ENCODE assay signal across 9 cellular contexts in genomic region chr7:69651101-69651590, GRCh38. TPM values are rescaled to one million over a fixed set of nuclear protein-coding genes. Genes with fewer than 3 reads are reported as not detected.
DNase-seq lines count a peak whose midpoint lies in the region; ATAC-seq and TF ChIP-seq lines count a peak whose summit lies in the region.
"Had no signal": no experiment of that assay in that cellular context is flagged by ENCODE, and none has a peak within 500 bp of the region (broad histone marks: within the 10 kb centered on the region; RNA-seq: fewer than 3 reads in every experiment).

No MANE protein-coding gene starts in this region.

- intact Hi-C loops in right cardiac atrium (cut with DNase I) (no loop called here), cardiac septum (cut with DNase I) (no loop called here), vagina (cut with DNase I) (no loop called here)

- no peaks in the 10 kb centered on the region for H3K9me3 Mint-ChIP-seq in stimulated activated naive B cell treated with anti-CD40 and anti-IgM and Interleukin-4, amounts not matched to agents 10 μg/mL and 1 μg/mL and 100 μg/mL, for 72 hours

- peak; percentile 83 to 87 for ATAC-seq in right cardiac atrium
- ATAC-seq in HG02571 (IDR thresholded peaks at IDR 0.05; ENCODE audit: unreplicated experiment) = peak; percentile 76
- peak; percentile 80 for ATAC-seq in HG03460 (IDR thresholded peaks at IDR 0.05; ENCODE audit: unreplicated experiment)
- peak; percentile 89 to 92 for ATAC-seq in stimulated activated naive B cell treated with anti-CD40 and anti-IgM and Interleukin-4, amounts not matched to agents 10 μg/mL and 1 μg/mL and 100 μg/mL, for 72 hours (replicated peaks)

- H3K4me3 Mint-ChIP-seq in stimulated activated naive B cell treated with anti-CD40 and anti-IgM and Interleukin-4, amounts not matched to agents 10 μg/mL and 1 μg/mL and 100 μg/mL, for 72 hours = no peak overlapping the region

- no peaks in the 10 kb centered on the region for H3K27me3 Mint-ChIP-seq in stimulated activated naive B cell treated with anti-CD40 and anti-IgM and Interleukin-4, amounts not matched to agents 10 μg/mL and 1 μg/mL and 100 μg/mL, for 72 hours

- peaks cover 23 to 63% of the 10 kb centered on the region in 2 donors for H3K4me1 Mint-ChIP-seq in stimulated activated naive B cell treated with anti-CD40 and anti-IgM and Interleukin-4, amounts not matched to agents 10 μg/mL and 1 μg/mL and 100 μg/mL, for 72 hours

- no peaks in the 10 kb centered on the region for H3K36me3 Mint-ChIP-seq in stimulated activated naive B cell treated with anti-CD40 and anti-IgM and Interleukin-4, amounts not matched to agents 10 μg/mL and 1 μg/mL and 100 μg/mL, for 72 hours

- TF ChIP-seq POLR2A in vagina (IDR thresholded peaks at IDR 0.05) = no peak

- DNase-seq in right cardiac atrium (peak in 1 of 3 donors; percentile 64), cardiac septum (ENCODE audit: low spot score) (no peak), Kasumi-1 (lab: John Stamatoyannopoulos, UW) (no peak), vagina (ENCODE audit: extremely low spot score in 2 of 2) (no peak), cortex of kidney (lab: John Stamatoyannopoulos, UW) (no peak)
- DNase-seq in stimulated activated naive B cell treated with anti-CD40 and anti-IgM and Interleukin-4, amounts not matched to agents 10 μg/mL and 1 μg/mL and 100 μg/mL, for 72 hours = peak; percentile 39
- DNase-seq: stimulated activated naive CD4-positive, alpha-beta T cell had no signal

- WGBS in right cardiac atrium = 58% methylated on average over 7 of the region's 7 CpGs

- no peak for TF ChIP-seq CTCF in vagina (IDR thresholded peaks at IDR 0.05)

- H3K36me3 ChIP-seq in vagina = no peaks in the 10 kb centered on the region

- peaks cover 7% of the 10 kb centered on the region for H3K4me1 ChIP-seq in right cardiac atrium (ENCODE audit: control insufficient read depth, insufficient read depth, low read length)
- H3K4me1 ChIP-seq in vagina = peaks cover 29% of the 10 kb centered on the region

- H3K9me3 ChIP-seq in right cardiac atrium (ENCODE audit: control insufficient read depth, low read length) = no peaks in the 10 kb centered on the region
- H3K9me3 ChIP-seq in vagina = no peaks in the 10 kb centered on the region

- H3K27ac ChIP-seq in right cardiac atrium (ENCODE audit: low read length) (no peak overlapping the region), vagina (no peak overlapping the region)

- no peak overlapping the region for H3K4me3 ChIP-seq in right cardiac atrium (ENCODE audit: low read length)
- no peak overlapping the region for H3K4me3 ChIP-seq in vagina

- peak overlapping the region; percentile 88 for H3K27ac Mint-ChIP-seq in stimulated activated naive B cell treated with anti-CD40 and anti-IgM and Interleukin-4, amounts not matched to agents 10 μg/mL and 1 μg/mL and 100 μg/mL, for 72 hours

- H3K27me3 ChIP-seq in right cardiac atrium (ENCODE audit: control insufficient read depth, insufficient read depth) = no peaks in the 10 kb centered on the region
- no peaks in the 10 kb centered on the region for H3K27me3 ChIP-seq in vagina

RNA-seq across cellular contexts. Expression of gene AUTS2, which starts 52.9 kb away (rescaled TPM):
- 10 to 100 TPM; 10.3 to 15.4 (median 11.0) TPM for total RNA-seq in right cardiac atrium
- 7.0 TPM for polyA plus RNA-seq in right cardiac atrium
- 10.3 TPM for total RNA-seq in cardiac septum
- 53.0 TPM for total RNA-seq in vagina
